Comparison of ENCODE assay signal across 35 cellular contexts in genomic region chr13:60167121-60167520, GRCh38.
"Had no signal": no experiment of that assay in that cellular context is flagged by ENCODE, and none has a peak within 500 bp of the region (broad histone marks: within the 10 kb centered on the region; RNA-seq: fewer than 3 reads in every experiment).

No MANE protein-coding gene starts in this region.

- H3K9me3 Mint-ChIP-seq: activated B cell treated with CpG ODN at 0.5 μM for 24 hours; activated CD4-positive, alpha-beta memory T cell treated with anti-CD3 and anti-CD28 coated beads for 36 hours; activated CD4-positive, alpha-beta T cell treated with anti-CD3 and anti-CD28 coated beads, Interleukin-2, amount 10 ng/mL, durations not matched to agents 24 days and 14 days; activated CD8-positive, alpha-beta T cell treated with anti-CD3 and anti-CD28 coated beads for 36 hours; activated naive CD4-positive, alpha-beta T cell treated with anti-CD3 and anti-CD28 coated beads for 36 hours; activated naive CD4-positive, alpha-beta T cell treated with anti-CD3 and anti-CD28 coated beads, Interleukin-2, amount 50 U/mL, for 72 hours; activated naive CD8-positive, alpha-beta T cell treated with anti-CD3 and anti-CD28 coated beads for 36 hours; activated T-cell treated with anti-CD3 and anti-CD28 coated beads, Interleukin-2, amount 50 U/mL, for 4 hours; activated T-cell treated with anti-CD3 and anti-CD28 coated beads, Interleukin-2, amount 50 U/mL, for 72 hours; activated T-helper 1 cell treated with anti-CD3 and anti-CD28 coated beads, Interleukin-12 subunit alpha, Interleukin-12 subunit beta, Interleukin-2, Interleukin-4 antibody, amounts not matched to agents 30 ng/mL and 10 ng/mL and 1 ng/mL, durations not matched to agents 14 hours and 24 hours and 36 hours; activated T-helper 17 cell treated with anti-CD3 and anti-CD28 coated beads, Interleukin-2, amount 50 U/mL, for 72 hours; central memory CD8-positive, alpha-beta T cell; T-cell had no signal

- DNase-seq: activated B cell treated with CpG ODN at 0.5 μM for 24 hours; activated CD4-positive, alpha-beta memory T cell treated with anti-CD3 and anti-CD28 coated beads for 36 hours; activated CD4-positive, alpha-beta T cell treated with anti-CD3 and anti-CD28 coated beads for 4 hours; activated CD4-positive, alpha-beta T cell treated with anti-CD3 and anti-CD28 coated beads, Interleukin-2, amount 10 ng/mL, durations not matched to agents 24 days and 14 days; activated CD4-positive, alpha-beta T cell treated with anti-CD3 and anti-CD28 coated beads, Interleukin-2, amount 50 U/mL, for 1 hour; activated CD4-positive, alpha-beta T cell treated with anti-CD3 and anti-CD28 coated beads, Interleukin-2, amount 50 U/mL, for 4 hours; activated CD4-positive, CD25-positive, alpha-beta regulatory T cell treated with anti-CD3 and anti-CD28 coated beads, Interleukin-2, amount 50 U/mL, for 72 hours; activated CD8-positive, alpha-beta memory T cell treated with anti-CD3 and anti-CD28 coated beads, Interleukin-2, amount 50 U/mL, for 4 hours; activated CD8-positive, alpha-beta T cell treated with anti-CD3 and anti-CD28 coated beads for 36 hours; activated effector memory CD4-positive, alpha-beta T cell treated with anti-CD3 and anti-CD28 coated beads, Interleukin-2, amount 50 U/mL, for 16 hours; activated gamma-delta T cell treated with Interleukin-2 at 50 U/mL for 16 hours; activated naive CD4-positive, alpha-beta T cell; activated naive CD4-positive, alpha-beta T cell treated with anti-CD3 and anti-CD28 coated beads for 36 hours; activated naive CD4-positive, alpha-beta T cell treated with anti-CD3 and anti-CD28 coated beads, Interleukin-2, amount 50 U/mL, for 16 hours; activated naive CD8-positive, alpha-beta T cell treated with anti-CD3 and anti-CD28 coated beads for 36 hours; activated T-cell treated with anti-CD3 and anti-CD28 coated beads for 4 hours; activated T-cell treated with anti-CD3 and anti-CD28 coated beads, Interleukin-2, amount 50 U/mL, for 1 hour; activated T-cell treated with anti-CD3 and anti-CD28 coated beads, Interleukin-2, amount 50 U/mL, for 4 hours; activated T-cell treated with anti-CD3 and anti-CD28 coated beads, Interleukin-2, amount 50 U/mL, for 72 hours; adrenal gland; amniotic stem cell; aorta; body of pancreas; brain microvascular endothelial cell; caudate nucleus; T-cell; T-helper 17 cell had no signal

- H3K27me3 ChIP-seq: adrenal gland, body of pancreas, brain microvascular endothelial cell, breast epithelium had no signal

- H3K4me1 ChIP-seq: breast epithelium had no signal

- FAIRE-seq: astrocyte, TTC549 had no signal

- H3K27ac Mint-ChIP-seq: activated B cell treated with CpG ODN at 0.5 μM for 24 hours; activated CD4-positive, alpha-beta memory T cell treated with anti-CD3 and anti-CD28 coated beads for 36 hours; activated CD4-positive, alpha-beta T cell treated with anti-CD3 and anti-CD28 coated beads, Interleukin-2, amount 10 ng/mL, durations not matched to agents 24 days and 14 days; activated CD8-positive, alpha-beta T cell treated with anti-CD3 and anti-CD28 coated beads for 36 hours; activated naive CD4-positive, alpha-beta T cell treated with anti-CD3 and anti-CD28 coated beads for 36 hours; activated naive CD8-positive, alpha-beta T cell treated with anti-CD3 and anti-CD28 coated beads for 36 hours; activated T-cell treated with anti-CD3 and anti-CD28 coated beads, Interleukin-2, amount 50 U/mL, for 72 hours; activated T-helper 1 cell treated with anti-CD3 and anti-CD28 coated beads, Interleukin-12 subunit alpha, Interleukin-12 subunit beta, Interleukin-2, Interleukin-4 antibody, amounts not matched to agents 30 ng/mL and 10 ng/mL and 1 ng/mL, durations not matched to agents 14 hours and 24 hours and 36 hours; activated T-helper 17 cell treated with anti-CD3 and anti-CD28 coated beads, Interleukin-2, amount 50 U/mL, for 72 hours; T-cell; T-helper 17 cell had no signal

- H3K27me3 Mint-ChIP-seq: activated CD8-positive, alpha-beta T cell treated with anti-CD3 and anti-CD28 coated beads for 36 hours; activated naive CD8-positive, alpha-beta T cell treated with anti-CD3 and anti-CD28 coated beads for 36 hours had no signal

- H3K4me3 ChIP-seq: adrenal gland, body of pancreas, breast epithelium had no signal

- H3K9me3 ChIP-seq: adrenal gland, body of pancreas, breast epithelium had no signal

- H3K27ac ChIP-seq: adrenal gland, body of pancreas, brain microvascular endothelial cell, breast epithelium, VCaP had no signal

- ATAC-seq: activated CD8-positive, alpha-beta T cell treated with anti-CD3 and anti-CD28 coated beads for 36 hours; activated naive CD4-positive, alpha-beta T cell treated with anti-CD3 and anti-CD28 coated beads, Interleukin-2, amount 50 U/mL, for 72 hours; activated T-cell treated with anti-CD3 and anti-CD28 coated beads, Interleukin-2, amount 50 U/mL, for 4 hours; activated T-cell treated with anti-CD3 and anti-CD28 coated beads, Interleukin-2, amount 50 U/mL, for 72 hours; activated T-helper 17 cell treated with anti-CD3 and anti-CD28 coated beads, Interleukin-2, amount 50 U/mL, for 72 hours; body of pancreas; T-cell; T-helper 17 cell had no signal

- H3K36me3 ChIP-seq: adrenal gland, brain microvascular endothelial cell, breast epithelium had no signal

- H3K4me3 Mint-ChIP-seq: activated B cell treated with CpG ODN at 0.5 μM for 24 hours; activated CD4-positive, alpha-beta memory T cell treated with anti-CD3 and anti-CD28 coated beads for 36 hours; activated CD4-positive, alpha-beta T cell treated with anti-CD3 and anti-CD28 coated beads, Interleukin-2, amount 10 ng/mL, durations not matched to agents 24 days and 14 days; activated CD8-positive, alpha-beta T cell treated with anti-CD3 and anti-CD28 coated beads for 36 hours; activated naive CD4-positive, alpha-beta T cell treated with anti-CD3 and anti-CD28 coated beads for 36 hours; activated naive CD8-positive, alpha-beta T cell treated with anti-CD3 and anti-CD28 coated beads for 36 hours; activated T-cell treated with anti-CD3 and anti-CD28 coated beads, Interleukin-2, amount 50 U/mL, for 4 hours; activated T-cell treated with anti-CD3 and anti-CD28 coated beads, Interleukin-2, amount 50 U/mL, for 72 hours; activated T-helper 1 cell treated with anti-CD3 and anti-CD28 coated beads, Interleukin-12 subunit alpha, Interleukin-12 subunit beta, Interleukin-2, Interleukin-4 antibody, amounts not matched to agents 30 ng/mL and 10 ng/mL and 1 ng/mL, durations not matched to agents 14 hours and 24 hours and 36 hours; activated T-helper 17 cell treated with anti-CD3 and anti-CD28 coated beads, Interleukin-2, amount 50 U/mL, for 72 hours; central memory CD8-positive, alpha-beta T cell; T-cell; T-helper 17 cell had no signal
